In the genomic region with DNA sequence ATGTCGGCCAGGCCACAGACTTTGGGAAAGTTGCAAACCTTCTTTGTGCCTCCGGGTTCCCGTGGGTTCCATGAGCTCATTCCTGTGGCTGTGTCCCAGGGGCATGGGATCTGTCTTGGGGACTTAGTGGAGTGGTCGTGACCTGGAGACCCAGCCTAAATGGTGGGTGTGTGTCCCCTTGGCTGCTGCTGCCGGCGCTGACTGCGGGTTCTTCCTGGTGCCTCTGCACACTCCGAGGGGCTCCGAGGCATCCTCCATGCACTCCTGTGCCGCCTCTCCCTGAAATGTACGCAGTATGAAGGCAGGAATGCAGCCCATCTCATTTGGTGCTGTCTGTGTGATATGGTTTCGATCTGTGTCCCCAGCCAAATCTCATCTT, we compare ENCODE assay signal across 23 cellular contexts. TPM values are rescaled to one million over a fixed set of nuclear protein-coding genes. Genes with fewer than 3 reads are reported as not detected.
DNase-seq lines count a peak whose midpoint lies in the region; ATAC-seq and TF ChIP-seq lines count a peak whose summit lies in the region.
"Had no signal": no experiment of that assay in that cellular context is flagged by ENCODE, and none has a peak within 500 bp of the region (broad histone marks: within the 10 kb centered on the region; RNA-seq: fewer than 3 reads in every experiment).

No MANE protein-coding gene starts in this region.

- H3K27ac ChIP-seq in mucosa of rectum (ENCODE audit: low read depth in 2 of 2, low read length in 2 of 2) (peak overlapping the region; percentile 6 to 37), transverse colon (peak overlapping the region; percentile 37 to 54 (median 52))
- H3K27ac ChIP-seq: HL-60 had no signal

- no peaks in the 10 kb centered on the region for H3K4me1 Mint-ChIP-seq in WTC11
- H3K4me1 Mint-ChIP-seq in glutamatergic neuron (ENCODE audit: low read depth, unreplicated experiment) = peaks cover 11% of the 10 kb centered on the region
- H3K4me1 Mint-ChIP-seq in activated T-cell treated with anti-CD3 and anti-CD28 coated beads, Interleukin-2, amount 50 U/mL, for 72 hours (ENCODE audit: low read depth) = no peaks in the 10 kb centered on the region
- H3K4me1 Mint-ChIP-seq: CD4-positive, CD25-positive, alpha-beta regulatory T cell had no signal

- no peak for DNase-seq in WTC11 (ENCODE audit: low spot score)
- no peak for DNase-seq in glutamatergic neuron
- DNase-seq in transverse colon = no peak
- DNase-seq in activated T-cell treated with anti-CD3 and anti-CD28 coated beads, Interleukin-2, amount 50 U/mL, for 72 hours = no peak
- no peak for DNase-seq in COLO668 (lab: John Stamatoyannopoulos, UW; ENCODE audit: unreplicated experiment)
- DNase-seq in NCI-H1694 treated with DMSO at 0.1 percent for 48 hours (lab: John Stamatoyannopoulos, UW) = no peak
- DNase-seq: CD4-positive, CD25-positive, alpha-beta regulatory T cell; DND-41; HCEC 1CT; KBM-7; MM.1S; NCI-H1048; NCI-H1417 treated with DMSO at 0.1 percent for 48 hours; NCI-H187 treated with DMSO at 0.1 percent for 48 hours; NCI-H2107; NCI-H69; NK-92 treated with Interleukin-12 subunit alpha and Interleukin-12 subunit beta, amount 100 ng/mL, for 24 hours had no signal

- WGBS in transverse colon (ENCODE audit: low coverage in 1 of 2), 2 donors = 81% methylated on average over 12 of the region's 12 CpGs; no CpG with 5 or more reads in 1 of the 2 donors

- H3K27ac Mint-ChIP-seq in WTC11 (0 out of 2 replicates have a peak overlapping the region, but pooled peaks have one; percentile 25), glutamatergic neuron (ENCODE audit: unreplicated experiment) (no peak overlapping the region)
- no peak overlapping the region for H3K27ac Mint-ChIP-seq in activated T-cell treated with anti-CD3 and anti-CD28 coated beads, Interleukin-2, amount 50 U/mL, for 72 hours
- H3K27ac Mint-ChIP-seq: CD4-positive, CD25-positive, alpha-beta regulatory T cell had no signal

- peaks cover 37% of the 10 kb centered on the region for H3K9me3 Mint-ChIP-seq in WTC11
- H3K9me3 Mint-ChIP-seq in glutamatergic neuron (ENCODE audit: unreplicated experiment) = peaks cover 16% of the 10 kb centered on the region
- H3K9me3 Mint-ChIP-seq in activated T-cell treated with anti-CD3 and anti-CD28 coated beads, Interleukin-2, amount 50 U/mL, for 72 hours = peaks cover 15% of the 10 kb centered on the region in 2 donors

- H3K27me3 ChIP-seq in mucosa of rectum (ENCODE audit: control insufficient read depth in 2 of 2, insufficient read depth in 2 of 2, low read length in 2 of 2) = peaks cover 1 to 6% of the 10 kb centered on the region in 2 donors
- H3K27me3 ChIP-seq in transverse colon = peaks cover 8% of the 10 kb centered on the region

- TF ChIP-seq CTCF in WTC11 (IDR thresholded peaks at IDR 0.05) (no peak), glutamatergic neuron (IDR thresholded peaks at IDR 0.05; ENCODE audit: partially characterized antibody, unreplicated experiment) (no peak), transverse colon (IDR thresholded peaks at IDR 0.05) (no peak)

- H3K36me3 Mint-ChIP-seq in WTC11 = peaks cover 9% of the 10 kb centered on the region; the same call in 1 of the 2 replicates
- H3K36me3 Mint-ChIP-seq in glutamatergic neuron (ENCODE audit: unreplicated experiment) = peaks cover 16% of the 10 kb centered on the region
- H3K36me3 Mint-ChIP-seq in activated T-cell treated with anti-CD3 and anti-CD28 coated beads, Interleukin-2, amount 50 U/mL, for 72 hours (ENCODE audit: insufficient read depth in 2 of 2) = peaks cover 8 to 9% of the 10 kb centered on the region in 2 donors

- in situ Hi-C loops in transverse colon (cut with MboI; ENCODE audit: low pct_ligation_motif_present in 1 of 4, low pct_unique_long_range_greater_than_20kb in 1 of 4, low sequenced_read_pairs in 3 of 4) = loop anchor here in 1 of 4 donors (25.0 kb wide), 1 partner anchor 313 kb away; no protein-coding TSS in a partner anchor

- no peak overlapping the region for H3K9ac ChIP-seq in mucosa of rectum (ENCODE audit: low read depth in 1 of 2, low read length in 2 of 2)

- H3K9me3 ChIP-seq in mucosa of rectum (ENCODE audit: control insufficient read depth in 2 of 2, low read length in 2 of 2) = peaks cover 8% of the 10 kb centered on the region in 2 donors
- peaks cover 12 to 14% of the 10 kb centered on the region in 2 donors for H3K9me3 ChIP-seq in transverse colon

- intact Hi-C loops in transverse colon (cut with DNase I; ENCODE audit: low total_unique reads) = no loop called here

- no peak for ATAC-seq in WTC11
- ATAC-seq in activated T-cell treated with anti-CD3 and anti-CD28 coated beads, Interleukin-2, amount 50 U/mL, for 72 hours (replicated peaks in 1 of 2) = no peak
- ATAC-seq: GM12878, Panc1 had no signal

- CTCF ChIA-PET in WTC11 (lab: Charles Lee) = no interaction called here

- H3K4me3 Mint-ChIP-seq in WTC11 (no peak overlapping the region), glutamatergic neuron (ENCODE audit: unreplicated experiment) (peak overlapping the region; percentile 27)
- H3K4me3 Mint-ChIP-seq in activated T-cell treated with anti-CD3 and anti-CD28 coated beads, Interleukin-2, amount 50 U/mL, for 72 hours = no peak overlapping the region
- H3K4me3 Mint-ChIP-seq: CD4-positive, CD25-positive, alpha-beta regulatory T cell had no signal

- no peak for TF ChIP-seq EP300 in transverse colon (IDR thresholded peaks at IDR 0.05; ENCODE audit: low read depth)

- H3K27me3 Mint-ChIP-seq in WTC11 (ENCODE audit: low read depth) (peaks cover 7% of the 10 kb centered on the region), glutamatergic neuron (ENCODE audit: unreplicated experiment) (peaks cover 10% of the 10 kb centered on the region)
- H3K27me3 Mint-ChIP-seq in activated T-cell treated with anti-CD3 and anti-CD28 coated beads, Interleukin-2, amount 50 U/mL, for 72 hours (ENCODE audit: low read depth) = no peaks in the 10 kb centered on the region

- H3K4me3 ChIP-seq in mucosa of rectum (ENCODE audit: low read length in 2 of 2) = no peak overlapping the region
- no peak overlapping the region for H3K4me3 ChIP-seq in transverse colon
- H3K4me3 ChIP-seq: GM12878 had no signal

- H3K4me1 ChIP-seq in mucosa of rectum (ENCODE audit: control insufficient read depth in 2 of 2, insufficient read depth in 2 of 2, low read length in 2 of 2) (peaks cover 2 to 11% of the 10 kb centered on the region in 2 donors), transverse colon (peaks cover 0 to 12% (median 0%) of the 10 kb centered on the region in 4 donors)

- POLR2A ChIA-PET in WTC11 (lab: Charles Lee) = no interaction called here

- no peaks in the 10 kb centered on the region for H3K36me3 ChIP-seq in mucosa of rectum (ENCODE audit: control insufficient read depth in 2 of 2, insufficient read depth in 2 of 2, low read length in 2 of 2)
- no peaks in the 10 kb centered on the region for H3K36me3 ChIP-seq in transverse colon

- TF ChIP-seq POLR2A in transverse colon (IDR thresholded peaks at IDR 0.05) = no peak

TF ChIP-seq in WTC11, 78 proteins besides CTCF, POLR2A, EP300 and RAD21 (continues in another document):
- TF ChIP-seq, protein P1, sequence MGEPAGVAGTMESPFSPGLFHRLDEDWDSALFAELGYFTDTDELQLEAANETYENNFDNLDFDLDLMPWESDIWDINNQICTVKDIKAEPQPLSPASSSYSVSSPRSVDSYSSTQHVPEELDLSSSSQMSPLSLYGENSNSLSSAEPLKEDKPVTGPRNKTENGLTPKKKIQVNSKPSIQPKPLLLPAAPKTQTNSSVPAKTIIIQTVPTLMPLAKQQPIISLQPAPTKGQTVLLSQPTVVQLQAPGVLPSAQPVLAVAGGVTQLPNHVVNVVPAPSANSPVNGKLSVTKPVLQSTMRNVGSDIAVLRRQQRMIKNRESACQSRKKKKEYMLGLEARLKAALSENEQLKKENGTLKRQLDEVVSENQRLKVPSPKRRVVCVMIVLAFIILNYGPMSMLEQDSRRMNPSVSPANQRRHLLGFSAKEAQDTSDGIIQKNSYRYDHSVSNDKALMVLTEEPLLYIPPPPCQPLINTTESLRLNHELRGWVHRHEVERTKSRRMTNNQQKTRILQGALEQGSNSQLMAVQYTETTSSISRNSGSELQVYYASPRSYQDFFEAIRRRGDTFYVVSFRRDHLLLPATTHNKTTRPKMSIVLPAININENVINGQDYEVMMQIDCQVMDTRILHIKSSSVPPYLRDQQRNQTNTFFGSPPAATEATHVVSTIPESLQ (CRISPR knock-in tag; IDR thresholded peaks at IDR 0.05) = no peak
- no peak for TF ChIP-seq NFATC4 (CRISPR knock-in tag; IDR thresholded peaks at IDR 0.05)
- TF ChIP-seq, protein P2, sequence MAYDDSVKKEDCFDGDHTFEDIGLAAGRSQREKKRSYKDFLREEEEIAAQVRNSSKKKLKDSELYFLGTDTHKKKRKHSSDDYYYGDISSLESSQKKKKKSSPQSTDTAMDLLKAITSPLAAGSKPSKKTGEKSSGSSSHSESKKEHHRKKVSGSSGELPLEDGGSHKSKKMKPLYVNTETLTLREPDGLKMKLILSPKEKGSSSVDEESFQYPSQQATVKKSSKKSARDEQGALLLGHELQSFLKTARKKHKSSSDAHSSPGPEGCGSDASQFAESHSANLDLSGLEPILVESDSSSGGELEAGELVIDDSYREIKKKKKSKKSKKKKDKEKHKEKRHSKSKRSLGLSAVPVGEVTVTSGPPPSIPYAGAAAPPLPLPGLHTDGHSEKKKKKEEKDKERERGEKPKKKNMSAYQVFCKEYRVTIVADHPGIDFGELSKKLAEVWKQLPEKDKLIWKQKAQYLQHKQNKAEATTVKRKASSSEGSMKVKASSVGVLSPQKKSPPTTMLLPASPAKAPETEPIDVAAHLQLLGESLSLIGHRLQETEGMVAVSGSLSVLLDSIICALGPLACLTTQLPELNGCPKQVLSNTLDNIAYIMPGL (CRISPR knock-in tag; IDR thresholded peaks at IDR 0.05) = no peak

RNA-seq across cellular contexts. Expression of a gene that starts 21.0 kb away (rescaled TPM):
- 13.4 to 16.6 TPM (median 14.2 TPM) in 3 replicates for total RNA-seq in WTC11 (2021)
- total RNA-seq in glutamatergic neuron (ENCODE audit: unreplicated experiment) = 104 TPM
- total RNA-seq in transverse colon = 10 to 100 TPM in 1 of 4 donors, 1 to 10 TPM in 2, under 1 TPM in 1; 0.96 to 20.1 (median 3.4) TPM
- total RNA-seq in activated T-cell treated with anti-CD3 and anti-CD28 coated beads, Interleukin-2, amount 50 U/mL, for 72 hours = 1 to 10 TPM; 2.0 to 2.6 TPM

RNA-seq across cellular contexts. Expression of a gene that starts 24.9 kb away (rescaled TPM):
- total RNA-seq in WTC11 (2021) = 0.34 TPM in 1 of 3 replicates, not detected in the others
- total RNA-seq in glutamatergic neuron (ENCODE audit: unreplicated experiment) = not detected
- not detected for total RNA-seq in transverse colon
- total RNA-seq in activated T-cell treated with anti-CD3 and anti-CD28 coated beads, Interleukin-2, amount 50 U/mL, for 72 hours = not detected
- total RNA-seq: CD4-positive, CD25-positive, alpha-beta regulatory T cell; GM12878; HT-29; NCI-H460 had no signal

RNA-seq across cellular contexts. Expression of a gene that starts 34.6 kb away (rescaled TPM):
- total RNA-seq in WTC11 (2021) (0.64 to 0.87 TPM (median 0.64 TPM) in 3 replicates), glutamatergic neuron (ENCODE audit: unreplicated experiment) (1.3 TPM), transverse colon (1 to 10 TPM in 2 of 4 donors, under 1 TPM in 2; 0.64 to 2.4 (median 1.5) TPM)
- under 1 TPM; 0.07 to 0.17 TPM for total RNA-seq in activated T-cell treated with anti-CD3 and anti-CD28 coated beads, Interleukin-2, amount 50 U/mL, for 72 hours
- total RNA-seq: CD4-positive, CD25-positive, alpha-beta regulatory T cell; GM12878; NCI-H460 had no signal

RNA-seq across cellular contexts. Expression of a gene that starts 40.1 kb away (rescaled TPM):
- total RNA-seq in WTC11 (2021) (22.5 to 38.7 TPM (median 29.5 TPM) in 3 replicates), glutamatergic neuron (ENCODE audit: unreplicated experiment) (45.4 TPM), transverse colon (100 to 1,000 TPM in 1 of 4 donors, 10 to 100 TPM in 3; 44.6 to 153 (median 80.0) TPM)
- 1 to 10 TPM; 1.3 to 2.8 TPM for total RNA-seq in activated T-cell treated with anti-CD3 and anti-CD28 coated beads, Interleukin-2, amount 50 U/mL, for 72 hours
